Comparison of ENCODE assay signal across 8 cellular contexts in the genomic region with DNA sequence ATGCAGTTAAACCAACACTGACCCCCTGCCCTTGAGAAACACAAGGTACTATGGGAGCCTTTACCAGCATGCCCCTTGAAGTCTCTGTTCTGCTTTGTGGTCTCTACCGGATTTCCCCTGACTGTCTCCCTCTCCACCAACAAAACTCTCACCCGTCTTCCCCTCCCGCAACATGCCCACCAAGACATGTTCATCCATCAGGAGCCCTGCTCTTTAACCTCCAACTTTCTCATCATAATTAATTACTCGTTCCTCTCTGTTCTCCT. TPM values are rescaled to one million over a fixed set of nuclear protein-coding genes. Genes with fewer than 3 reads are reported as not detected.
DNase-seq lines count a peak whose midpoint lies in the region; ATAC-seq and TF ChIP-seq lines count a peak whose summit lies in the region.

No MANE protein-coding gene starts in this region.

- peak; percentile 21 for ATAC-seq in activated CD8-positive, alpha-beta memory T cell treated with anti-CD3 and anti-CD28 coated beads, Interleukin-2, amount 10 ng/mL, durations not matched to agents 7 days and 5 days
- ATAC-seq in HG02678 (IDR thresholded peaks at IDR 0.05; ENCODE audit: unreplicated experiment): peak; percentile 51

- no peaks in the 10 kb centered on the region for H3K27me3 Mint-ChIP-seq in activated CD8-positive, alpha-beta memory T cell treated with anti-CD3 and anti-CD28 coated beads, Interleukin-2, amount 10 ng/mL, durations not matched to agents 7 days and 5 days

- H3K36me3 ChIP-seq in PC-9 (ENCODE audit: low read depth): peaks cover 26% of the 10 kb centered on the region

- peaks cover 12% of the 10 kb centered on the region; the same call in 1 of the 2 replicates for H3K9me3 ChIP-seq in PC-9 (ENCODE audit: insufficient read depth, low read depth)
- no peaks in the 10 kb centered on the region for H3K9me3 ChIP-seq in mononuclear cell (ENCODE audit: low read depth, low read length)

- intact Hi-C loops in PC-9 (cut with micrococcal nuclease; ENCODE audit: unreplicated experiment): loop anchor here (1.0 to 10.0 kb wide), 4 partner anchors 55 to 462 kb away; a partner anchor contains a TSS

- H3K4me3 ChIP-seq in PC-9: peak overlapping the region; percentile 86
- peak overlapping the region; percentile 92 for H3K4me3 ChIP-seq in mononuclear cell (ENCODE audit: low read length)

- no TSS peak for BruUV-seq in PC-9 (replicated peaks; lab: Mats Ljungman, UMichigan)

- TF ChIP-seq CTCF in PC-9 (conservative IDR thresholded peaks at IDR 0.05): no peak

- POLR2A ChIA-PET in PC-9 (lab: Charles Lee; ENCODE audit: unreplicated experiment): interaction anchor here (0.6 kb wide), 1 partner anchor 147 kb away, joined by 3 read pairs; no protein-coding TSS in a partner anchor

- H3F3A ChIP-seq in PC-9 (ENCODE audit: insufficient read depth, low read depth): peaks cover 15% of the 10 kb centered on the region; the same call in 1 of the 2 replicates

- H2AFZ ChIP-seq in PC-9: peak overlapping the region; percentile 82

- no peaks in the 10 kb centered on the region for H3K27me3 ChIP-seq in PC-9 (ENCODE audit: insufficient read depth, low read depth)
- H3K27me3 ChIP-seq in mononuclear cell (ENCODE audit: insufficient read depth, low read length): no peaks in the 10 kb centered on the region

- H3K4me1 ChIP-seq in PC-9 (replicated peaks; ENCODE audit: insufficient read depth) (peaks cover 15% of the 10 kb centered on the region; the same call in 1 of the 2 replicates), mononuclear cell (ENCODE audit: insufficient read depth, low read length) (peaks cover 14% of the 10 kb centered on the region)

- peak overlapping the region; percentile 98 for H3K27ac ChIP-seq in PC-9
- H3K27ac ChIP-seq in cingulate gyrus (ENCODE audit: low read depth, low read length): peak overlapping the region; percentile 88

- peak overlapping the region; percentile 91 for H3K27ac Mint-ChIP-seq in activated CD8-positive, alpha-beta memory T cell treated with anti-CD3 and anti-CD28 coated beads, Interleukin-2, amount 10 ng/mL, durations not matched to agents 7 days and 5 days

- no peaks in the 10 kb centered on the region for H3K9me3 Mint-ChIP-seq in activated CD8-positive, alpha-beta memory T cell treated with anti-CD3 and anti-CD28 coated beads, Interleukin-2, amount 10 ng/mL, durations not matched to agents 7 days and 5 days (ENCODE audit: low read depth)

- peaks cover 27% of the 10 kb centered on the region for H3K79me2 ChIP-seq in PC-9 (ENCODE audit: low read depth)

- H3K36me3 Mint-ChIP-seq in activated CD8-positive, alpha-beta memory T cell treated with anti-CD3 and anti-CD28 coated beads, Interleukin-2, amount 10 ng/mL, durations not matched to agents 7 days and 5 days: peaks cover 10% of the 10 kb centered on the region

- H3K4me3 Mint-ChIP-seq in activated CD8-positive, alpha-beta memory T cell treated with anti-CD3 and anti-CD28 coated beads, Interleukin-2, amount 10 ng/mL, durations not matched to agents 7 days and 5 days: peak overlapping the region; percentile 95

- H3K4me1 Mint-ChIP-seq in activated CD8-positive, alpha-beta memory T cell treated with anti-CD3 and anti-CD28 coated beads, Interleukin-2, amount 10 ng/mL, durations not matched to agents 7 days and 5 days: peaks cover 24% of the 10 kb centered on the region

- H3K4me2 ChIP-seq in PC-9: peak overlapping the region; percentile 91

- CTCF ChIA-PET in activated CD8-positive, alpha-beta memory T cell treated with anti-CD3 and anti-CD28 coated beads, Interleukin-2, amount 10 ng/mL, durations not matched to agents 7 days and 5 days (lab: Charles Lee): interaction anchor here (1.3 to 1.6 kb wide), 2 partner anchors 15 to 23 kb away, joined by 3 to 4 read pairs; no protein-coding TSS in a partner anchor
- CTCF ChIA-PET in PC-9 (lab: Charles Lee): no interaction called here

- no peaks in the 10 kb centered on the region for H4K20me1 ChIP-seq in PC-9 (ENCODE audit: insufficient read depth)

- DNase-seq in activated CD8-positive, alpha-beta memory T cell treated with anti-CD3 and anti-CD28 coated beads, Interleukin-2, amount 10 ng/mL, durations not matched to agents 7 days and 5 days: peak; percentile 42
- no peak for DNase-seq in activated CD8-positive, alpha-beta memory T cell treated with anti-CD3 and anti-CD28 coated beads, Interleukin-2, amount 50 U/mL, for 48 hours
- DNase-seq in PC-9 (no peak), AG08395 (ENCODE audit: low spot score) (no peak), pons (ENCODE audit: low spot score) (no peak)

- no peaks in the 10 kb centered on the region for H3K9me2 ChIP-seq in PC-9 (ENCODE audit: insufficient read depth)

RNA-seq across cellular contexts. Expression of gene ZNF165, which starts 1.1 kb away (rescaled TPM):
- under 1 TPM; 0.61 to 0.70 TPM for total RNA-seq in activated CD8-positive, alpha-beta memory T cell treated with anti-CD3 and anti-CD28 coated beads, Interleukin-2, amount 10 ng/mL, durations not matched to agents 7 days and 5 days
- total RNA-seq in PC-9 (2021) (10.5 and 12.6 TPM in 2 replicates), mononuclear cell (2.1 TPM)

RNA-seq across cellular contexts. Expression of gene ZSCAN16, which starts 43.0 kb away (rescaled TPM):
- 1 to 10 TPM; 4.6 to 7.5 TPM for total RNA-seq in activated CD8-positive, alpha-beta memory T cell treated with anti-CD3 and anti-CD28 coated beads, Interleukin-2, amount 10 ng/mL, durations not matched to agents 7 days and 5 days
- total RNA-seq in PC-9 (2021) (5.6 and 5.9 TPM in 2 replicates), mononuclear cell (10.2 TPM)
